9 cellular contexts compared by ENCODE assay signal in the genomic region with DNA sequence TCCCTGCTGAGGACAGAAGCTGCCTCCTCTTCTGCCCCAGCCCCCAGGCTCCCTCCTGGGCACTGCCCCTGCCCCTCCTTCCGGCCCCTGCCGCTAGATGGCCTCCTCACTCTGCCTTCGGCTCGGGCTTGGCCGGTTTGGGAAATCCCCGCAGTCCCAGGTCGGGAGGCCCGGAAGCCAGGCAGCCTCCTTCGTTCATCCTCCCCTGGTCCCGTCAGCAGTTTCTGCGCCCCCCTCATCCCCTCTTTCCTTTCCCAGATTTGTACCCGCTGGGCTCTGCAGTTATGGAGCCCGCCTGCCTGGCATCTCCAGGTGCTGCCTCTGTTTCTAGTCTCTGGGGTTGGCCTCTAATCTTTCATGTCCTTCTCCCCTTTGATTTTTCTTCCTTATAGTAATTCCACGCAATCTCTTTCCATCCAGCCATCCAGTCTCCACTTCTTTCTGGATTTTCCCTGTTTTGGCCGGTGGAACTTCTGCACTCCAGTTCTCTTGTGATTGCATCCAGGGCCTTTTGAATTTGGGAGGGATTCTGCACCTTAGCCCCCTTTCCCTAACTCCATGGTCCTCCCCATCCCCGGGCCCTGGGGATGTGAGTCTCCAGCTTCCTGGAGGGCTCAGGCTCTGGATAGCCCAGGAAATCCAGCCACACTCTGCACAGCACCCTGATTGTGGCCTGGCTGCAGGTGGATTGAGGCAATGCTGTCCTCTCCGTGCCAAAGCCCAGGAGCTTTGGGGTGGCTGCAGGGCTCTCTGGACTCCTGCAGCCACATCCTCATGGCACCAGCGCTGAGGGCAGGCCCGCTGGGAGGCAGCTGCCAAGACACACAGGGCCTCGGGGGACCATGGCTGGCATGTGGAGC. TPM values are rescaled to one million over a fixed set of nuclear protein-coding genes. Genes with fewer than 3 reads are reported as not detected.
DNase-seq lines count a peak whose midpoint lies in the region; ATAC-seq, FAIRE-seq and TF ChIP-seq lines count a peak whose summit lies in the region.
"Had no signal": no experiment of that assay in that cellular context is flagged by ENCODE, and none has a peak within 500 bp of the region (broad histone marks: within the 10 kb centered on the region; RNA-seq: fewer than 3 reads in every experiment).

No MANE protein-coding gene starts in this region.

- H4K20me1 ChIP-seq in H9 (ENCODE audit: control insufficient read depth, insufficient read depth, insufficient read length), result no peaks in the 10 kb centered on the region

- no peaks in the 10 kb centered on the region for H3K79me2 ChIP-seq in H9 (ENCODE audit: insufficient read depth, low read length)

- no peak overlapping the region for H3K18ac ChIP-seq in H9 (ENCODE audit: insufficient read length, low read depth, low read length)

- H3K4me1 ChIP-seq in H9 (ENCODE audit: insufficient read depth, low read length) (no peaks in the 10 kb centered on the region), pancreas (no peaks in the 10 kb centered on the region)

- peak overlapping the region; percentile 16 for H3K4me2 ChIP-seq in H9 (ENCODE audit: insufficient read depth, insufficient read length, low read length)

- no peak overlapping the region for H3K14ac ChIP-seq in H9 (ENCODE audit: insufficient read depth, low read length)

- no peak overlapping the region for H3K4ac ChIP-seq in H9 (ENCODE audit: low read depth, low read length)

- DNase-seq in SIG-M5 treated with dmso at 0.1 percent for 504 hours (lab: John Stamatoyannopoulos, UW; ENCODE audit: unreplicated experiment) (peak; percentile 48), SIG-M5 (lab: John Stamatoyannopoulos, UW) (no peak), H9 (peak; percentile 82), MG63 (peak; percentile 46), epithelial cell of proximal tubule (ENCODE audit: low read depth) (no peak), pancreas (peak; percentile 44 to 91 (median 74)), NCI-H446 treated with DMSO at 0.1 percent for 48 hours (lab: John Stamatoyannopoulos, UW) (no peak)
- peak; percentile 87 for DNase-seq in activated CD8-positive, alpha-beta memory T cell treated with anti-CD3 and anti-CD28 coated beads for 24 hours

- H3K9me3 ChIP-seq in H9 (ENCODE audit: control insufficient read depth, low read depth, low read length), result no peaks in the 10 kb centered on the region
- H3K9me3 ChIP-seq in MG63, result no peaks in the 10 kb centered on the region
- no peaks in the 10 kb centered on the region for H3K9me3 ChIP-seq in pancreas

- no peak overlapping the region for H2BK15ac ChIP-seq in H9 (ENCODE audit: low read depth, low read length)

- intact Hi-C loops in pancreas (cut with DNase I), result loop anchor here in 1 of 3 donors (10.0 kb wide), 2 partner anchors 339 to 949 kb away; no protein-coding TSS in a partner anchor

- H3K23ac ChIP-seq in H9 (ENCODE audit: insufficient read length, low read depth, low read length), result no peak overlapping the region

- H3K9me3 Mint-ChIP-seq in H9, result peaks cover 0 to 3% of the 10 kb centered on the region in 2 experiments; a peak in 3 of 5 replicates

- no peak overlapping the region for H3T11ph ChIP-seq in H9 (ENCODE audit: low read length)

- H3K36me3 Mint-ChIP-seq in H9 (ENCODE audit: insufficient read depth in 1 of 3, low read depth in 3 of 3), result no peaks in the 10 kb centered on the region; a peak in 2 of 7 replicates

- H3K9ac ChIP-seq in H9 (ENCODE audit: extremely low read depth, insufficient read length, low read length), result no peak overlapping the region

- no peak overlapping the region for H2BK20ac ChIP-seq in H9 (ENCODE audit: low read depth, low read length, poor library complexity, severe bottlenecking)

- ATAC-seq in pancreas, result peak; percentile 87 to 98 (median 90)

- H2BK120ac ChIP-seq in H9 (ENCODE audit: low read depth, low read length, poor library complexity, severe bottlenecking), result no peak overlapping the region

- H3K4me3 Mint-ChIP-seq in H9, result peak overlapping the region in 1 of 2 experiments; percentile 44; a peak in 1 of 5 replicates

- H2BK12ac ChIP-seq in H9 (ENCODE audit: insufficient read length, low read depth, low read length), result no peak overlapping the region

- peaks cover 7% of the 10 kb centered on the region for H3K23me2 ChIP-seq in H9 (ENCODE audit: insufficient read length, low read depth, low read length, poor library complexity, severe bottlenecking)

- peaks cover 43% of the 10 kb centered on the region for H3K27me3 ChIP-seq in H9 (ENCODE audit: insufficient read depth, low read length)
- H3K27me3 ChIP-seq in MG63, result peaks cover 18% of the 10 kb centered on the region
- H3K27me3 ChIP-seq in pancreas, result peaks cover 0 to 24% (median 2%) of the 10 kb centered on the region in 4 donors

- no peak overlapping the region for H3K27ac Mint-ChIP-seq in H9

- no peak overlapping the region for H4K91ac ChIP-seq in H9 (ENCODE audit: insufficient read length, low read depth, low read length)

- FAIRE-seq in pancreas (lab: Jason Lieb, UNC), result no peak
- FAIRE-seq: islet of Langerhans had no signal

- no peak overlapping the region for H2AK5ac ChIP-seq in H9 (ENCODE audit: insufficient read length, low read length)

- H3K27me3 Mint-ChIP-seq in H9 (ENCODE audit: low read depth), result peaks cover 62% of the 10 kb centered on the region

- no peak overlapping the region for H3K4me3 ChIP-seq in MG63
- H3K4me3 ChIP-seq in epithelial cell of proximal tubule (ENCODE audit: low read depth, low read length), result no peak overlapping the region
- no peak overlapping the region for H3K4me3 ChIP-seq in pancreas

- no CpG with 5 or more reads among the region's 20 CpGs for WGBS in H9 (ENCODE audit: extremely low coverage, insufficient read length, low lambda C conversion rate)
- 25 to 28% methylated on average over 20 of the region's 20 CpGs for WGBS in pancreas, 2 donors

- no peak overlapping the region for H4K8ac ChIP-seq in H9 (replicated peaks; ENCODE audit: insufficient read length, low read depth, low read length)

- H2AFZ ChIP-seq in H9 (ENCODE audit: low read length), result no peak overlapping the region

- no peak overlapping the region for H4K5ac ChIP-seq in H9 (ENCODE audit: insufficient read length, low read depth, low read length)

- H3K56ac ChIP-seq in H9 (ENCODE audit: insufficient read length, low read depth, low read length), result no peak overlapping the region

- no peaks in the 10 kb centered on the region for H3K79me1 ChIP-seq in H9 (ENCODE audit: insufficient read depth, low read depth, low read length, poor library complexity, severe bottlenecking)

- H2BK5ac ChIP-seq in H9 (ENCODE audit: insufficient read length, low read length), result no peak overlapping the region

- TF ChIP-seq CTCF in H9 (conservative IDR thresholded peaks at IDR 0.05) (peak; percentile 85), epithelial cell of proximal tubule (conservative IDR thresholded peaks at IDR 0.05; ENCODE audit: low read depth, low read length) (peak; percentile 83), pancreas (IDR thresholded peaks at IDR 0.05) (peak in 3 of 4 donors; percentile 57 to 64 (median 60))

- peaks cover 7 to 39% of the 10 kb centered on the region in 2 experiments for H3K4me1 Mint-ChIP-seq in H9

- H3K27ac ChIP-seq in H9 (ENCODE audit: insufficient read length, low read depth, low read length) (no peak overlapping the region), pancreas (no peak overlapping the region)

- no peaks in the 10 kb centered on the region for H3K36me3 ChIP-seq in MG63
- H3K36me3 ChIP-seq in pancreas, result no peaks in the 10 kb centered on the region

RNA-seq across cellular contexts. Expression of a gene that starts 3.3 kb away (rescaled TPM):
- 0.07 and 0.09 TPM in 2 replicates for total RNA-seq in H9 (2021)
- not detected in 2 replicates for total RNA-seq in MG63 (2014; rRNA removed; shearing (Covaris generic); ENCODE audit: low replicate concordance)
- total RNA-seq in epithelial cell of proximal tubule, result 1.7 and 4.4 TPM in 2 replicates
- under 1 TPM; 0.16 to 0.85 (median 0.26) TPM for total RNA-seq in pancreas
- polyA plus RNA-seq in pancreas, result under 1 TPM; 0.08 to 0.35 TPM

Comparison
In these comparisons a context has a peak if more than half of its experiments do, and no peak if none do; other contexts are left out.
1. DNase-seq: peak in SIG-M5 treated with dmso at 0.1 percent for 504 hours (single experiment), H9 (single experiment), MG63 (single experiment), activated CD8-positive, alpha-beta memory T cell treated with anti-CD3 and anti-CD28 coated beads for 24 hours (single experiment) and pancreas (6 of 6); none in SIG-M5 (single experiment), epithelial cell of proximal tubule (single experiment) and NCI-H446 treated with DMSO at 0.1 percent for 48 hours (single experiment).
2. Peak in every context shown above with its lines, with median percentiles within 50 percentile points of each other: CTCF ChIP-seq.